36 cellular contexts compared by ENCODE assay signal in the genomic region with DNA sequence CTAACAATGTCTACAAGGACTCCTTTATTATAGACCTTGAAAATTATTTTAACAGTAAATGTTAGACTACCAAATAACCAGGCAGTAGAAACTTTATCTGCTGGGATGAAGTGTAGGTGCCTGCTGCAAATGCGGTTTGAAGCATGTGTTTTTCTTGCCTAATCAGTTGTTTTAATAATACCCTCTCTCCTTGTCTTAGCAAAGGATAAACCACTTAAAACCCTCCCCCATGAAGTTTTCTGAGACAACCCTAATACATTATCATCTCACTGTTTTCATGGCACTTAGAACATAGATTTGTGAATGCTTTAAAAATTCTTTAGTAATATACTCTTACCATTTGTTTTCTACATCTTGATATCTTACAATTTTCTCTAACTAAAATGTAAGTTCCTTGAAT.
"Had no signal": no experiment of that assay in that cellular context is flagged by ENCODE, and none has a peak within 500 bp of the region (broad histone marks: within the 10 kb centered on the region; RNA-seq: fewer than 3 reads in every experiment).

No MANE protein-coding gene starts in this region.

- H3K27me3 Mint-ChIP-seq: activated CD4-positive, alpha-beta memory T cell treated with anti-CD3 and anti-CD28 coated beads, Interleukin-2, amount 10 ng/mL, durations not matched to agents 7 days and 5 days; activated naive CD8-positive, alpha-beta T cell treated with anti-CD3 and anti-CD28 coated beads for 36 hours; activated T-helper 17 cell treated with anti-CD3 and anti-CD28 coated beads, Interleukin-2, amount 50 U/mL, for 72 hours had no signal

- H3K27me3 ChIP-seq: ascending aorta, breast epithelium, MG63, Peyer's patch had no signal

- ATAC-seq: activated T-cell treated with anti-CD3 and anti-CD28 coated beads, Interleukin-2, amount 50 U/mL, for 72 hours; activated T-helper 17 cell treated with anti-CD3 and anti-CD28 coated beads, Interleukin-2, amount 50 U/mL, for 72 hours; K562; PC-3; Right ventricle myocardium inferior had no signal

- H3K9me3 ChIP-seq: ascending aorta, breast epithelium, MG63, Peyer's patch had no signal

- H3K9me3 Mint-ChIP-seq: activated CD4-positive, alpha-beta memory T cell treated with anti-CD3 and anti-CD28 coated beads, Interleukin-2, amount 10 ng/mL, durations not matched to agents 7 days and 5 days had no signal

- H3K4me3 Mint-ChIP-seq: activated CD4-positive, alpha-beta memory T cell treated with anti-CD3 and anti-CD28 coated beads, Interleukin-2, amount 10 ng/mL, durations not matched to agents 7 days and 5 days; activated naive CD8-positive, alpha-beta T cell treated with anti-CD3 and anti-CD28 coated beads for 36 hours; activated T-cell treated with anti-CD3 and anti-CD28 coated beads, Interleukin-2, amount 50 U/mL, for 72 hours; activated T-helper 17 cell treated with anti-CD3 and anti-CD28 coated beads, Interleukin-2, amount 50 U/mL, for 72 hours had no signal

- H3K27ac ChIP-seq: ascending aorta, breast epithelium, Peyer's patch, RWPE1, WERI-Rb-1 had no signal

- H3K4me1 ChIP-seq: ascending aorta, breast epithelium, Peyer's patch had no signal

- H3K4me3 ChIP-seq: ascending aorta, breast epithelium, K562, MG63, Peyer's patch had no signal

- H3K36me3 ChIP-seq: ascending aorta, breast epithelium, MG63, Peyer's patch, WERI-Rb-1 had no signal

- H3K27ac Mint-ChIP-seq: activated CD4-positive, alpha-beta memory T cell treated with anti-CD3 and anti-CD28 coated beads, Interleukin-2, amount 10 ng/mL, durations not matched to agents 7 days and 5 days; activated naive CD8-positive, alpha-beta T cell treated with anti-CD3 and anti-CD28 coated beads for 36 hours; activated T-cell treated with anti-CD3 and anti-CD28 coated beads, Interleukin-2, amount 50 U/mL, for 72 hours; activated T-helper 17 cell treated with anti-CD3 and anti-CD28 coated beads, Interleukin-2, amount 50 U/mL, for 72 hours had no signal

- H3K36me3 Mint-ChIP-seq: activated naive CD8-positive, alpha-beta T cell treated with anti-CD3 and anti-CD28 coated beads for 36 hours had no signal

- H3K4me1 Mint-ChIP-seq: activated CD4-positive, alpha-beta memory T cell treated with anti-CD3 and anti-CD28 coated beads, Interleukin-2, amount 10 ng/mL, durations not matched to agents 7 days and 5 days; activated naive CD8-positive, alpha-beta T cell treated with anti-CD3 and anti-CD28 coated beads for 36 hours; activated T-helper 17 cell treated with anti-CD3 and anti-CD28 coated beads, Interleukin-2, amount 50 U/mL, for 72 hours had no signal

- DNase-seq: activated CD4-positive, alpha-beta memory T cell treated with anti-CD3 and anti-CD28 coated beads, Interleukin-2, amount 10 ng/mL, durations not matched to agents 7 days and 5 days; activated CD4-positive, alpha-beta T cell treated with anti-CD3 and anti-CD28 coated beads for 1 hour; activated CD4-positive, alpha-beta T cell treated with anti-CD3 and anti-CD28 coated beads for 48 hours; activated CD4-positive, CD25-positive, alpha-beta regulatory T cell; activated effector memory CD4-positive, alpha-beta T cell treated with anti-CD3 and anti-CD28 coated beads, Interleukin-2, amount 50 U/mL, for 16 hours; activated naive CD4-positive, alpha-beta T cell; activated naive CD4-positive, alpha-beta T cell treated with anti-CD3 and anti-CD28 coated beads, Interleukin-2, amount 50 U/mL, for 16 hours; activated naive CD8-positive, alpha-beta T cell treated with anti-CD3 and anti-CD28 coated beads for 36 hours; activated T-cell treated with anti-CD3 and anti-CD28 coated beads, Interleukin-2, amount 50 U/mL, for 1 hour; activated T-cell treated with anti-CD3 and anti-CD28 coated beads, Interleukin-2, amount 50 U/mL, for 72 hours; amygdala; caudate nucleus; cerebellar nuclear complex; Kasumi-1; MG63; NCI-H1048; NCI-H1105 treated with DMSO at 0.1 percent for 48 hours; NCI-H1436; NCI-H1694; NCI-H1930; NCI-H2081 treated with DMSO at 0.1 percent for 48 hours; NCI-H446; NCI-H510A treated with DMSO at 0.1 percent for 48 hours; NCI-H526 treated with DMSO at 0.1 percent for 48 hours; NCI-H774; PC-3; Peyer's patch; SIG-M5; T1000; WERI-Rb-1 had no signal
